ENCODE assay signal across 12 cellular contexts in genomic region chr15:39195988-39196486, GRCh38.
DNase-seq lines count a peak whose midpoint lies in the region; ATAC-seq, FAIRE-seq and TF ChIP-seq lines count a peak whose summit lies in the region.
"Had no signal": no experiment of that assay in that cellular context is flagged by ENCODE, and none has a peak within 500 bp of the region (broad histone marks: within the 10 kb centered on the region; RNA-seq: fewer than 3 reads in every experiment).

No MANE protein-coding gene starts in this region.

- H3K4me2 ChIP-seq in OCI-LY3 (ENCODE audit: low read length): peak overlapping the region; percentile 58

- no peak overlapping the region for H2AFZ ChIP-seq in OCI-LY3 (ENCODE audit: low read depth, low read length)

- intact Hi-C loops in adrenal gland (cut with DNase I): no loop called here

- no peaks in the 10 kb centered on the region for H4K20me1 ChIP-seq in OCI-LY3 (ENCODE audit: insufficient read depth, low read length)

- DNase-seq in GM12891 (ENCODE audit: insufficient read length, low spot score) (no peak), epidermal melanocyte (ENCODE audit: insufficient read length, low spot score) (peak; percentile 21), small intestine (peak; percentile 75), adrenal gland (no peak)
- DNase-seq: head of caudate nucleus; KG1; stimulated activated CD4-positive, alpha-beta T cell treated with anti-CD3 and anti-CD28 coated beads, Interleukin-12 subunit alpha, Interleukin-12 subunit beta, amount 100 ng/mL, for 4 hours; stimulated activated naive CD4-positive, alpha-beta T cell had no signal

- H3K4me1 ChIP-seq in OCI-LY3 (ENCODE audit: low read length): peaks cover 15% of the 10 kb centered on the region
- H3K4me1 ChIP-seq in small intestine (ENCODE audit: control insufficient read depth in 2 of 2, insufficient read depth in 1 of 2, low read depth in 1 of 2, low read length in 1 of 2): no peaks in the 10 kb centered on the region
- no peaks in the 10 kb centered on the region for H3K4me1 ChIP-seq in adrenal gland (replicated peaks in 1 of 2)
- H3K4me1 ChIP-seq: breast epithelium had no signal

- FAIRE-seq in GM12891 (lab: Jason Lieb, UNC): no peak
- no peak for FAIRE-seq in small intestine (lab: Jason Lieb, UNC)

- peak overlapping the region; percentile 5 for H3K4me3 ChIP-seq in OCI-LY3 (ENCODE audit: low read length)
- no peak overlapping the region for H3K4me3 ChIP-seq in small intestine (ENCODE audit: low read depth in 1 of 2, low read length in 2 of 2)
- no peak overlapping the region for H3K4me3 ChIP-seq in adrenal gland
- H3K4me3 ChIP-seq: breast epithelium had no signal

- 63 to 67% (median 65%) methylated on average over 3 of the region's 3 CpGs for WGBS in small intestine, 3 donors
- 73 to 75% (median 74%) methylated on average over 3 of the region's 3 CpGs for WGBS in adrenal gland, 4 donors

- no peak for TF ChIP-seq POLR2A in GM12891 (IDR thresholded peaks at IDR 0.05; ENCODE audit: low read depth, low read length)
- TF ChIP-seq POLR2A in adrenal gland (IDR thresholded peaks at IDR 0.05): no peak

- TF ChIP-seq CTCF in OCI-LY3 (IDR thresholded peaks at IDR 0.05; ENCODE audit: low read depth, low read length): no peak
- no peak for TF ChIP-seq CTCF in adrenal gland (IDR thresholded peaks at IDR 0.05)

- H3K27me3 ChIP-seq in OCI-LY3 (ENCODE audit: low read depth, low read length) (no peaks in the 10 kb centered on the region), small intestine (ENCODE audit: control insufficient read depth in 2 of 2, insufficient read depth in 2 of 2, low read length in 2 of 2) (no peaks in the 10 kb centered on the region), adrenal gland (no peaks in the 10 kb centered on the region)
- H3K27me3 ChIP-seq: breast epithelium had no signal

- no peak for ATAC-seq in HG03378 (IDR thresholded peaks at IDR 0.05; ENCODE audit: unreplicated experiment)
- ATAC-seq in HG03025 (IDR thresholded peaks at IDR 0.05; ENCODE audit: low FRiP score, unreplicated experiment): no peak

- H3K36me3 ChIP-seq in OCI-LY3 (replicated peaks; ENCODE audit: low read depth, low read length): no peaks in the 10 kb centered on the region
- H3K36me3 ChIP-seq in small intestine (ENCODE audit: control insufficient read depth in 2 of 2, insufficient read depth in 2 of 2, low read length in 2 of 2): no peaks in the 10 kb centered on the region
- no peaks in the 10 kb centered on the region for H3K36me3 ChIP-seq in adrenal gland (replicated peaks in 1 of 2)
- H3K36me3 ChIP-seq: breast epithelium had no signal

- no peaks in the 10 kb centered on the region for H3K79me2 ChIP-seq in OCI-LY3 (ENCODE audit: low read length)

- no peak overlapping the region; the same call in 1 of the 2 replicates for H3K9ac ChIP-seq in OCI-LY3 (ENCODE audit: low read length)

- H3K27ac ChIP-seq in OCI-LY3 (ENCODE audit: low read length) (peak overlapping the region; percentile 37; the same call in 1 of the 2 replicates), small intestine (ENCODE audit: low read depth in 1 of 2, low read length in 1 of 2) (no peak overlapping the region), adrenal gland (no peak overlapping the region)
- H3K27ac ChIP-seq: breast epithelium had no signal

- H3K9me3 ChIP-seq in OCI-LY3 (ENCODE audit: insufficient read depth, low read length): no peaks in the 10 kb centered on the region
- H3K9me3 ChIP-seq in small intestine (ENCODE audit: control insufficient read depth, low read depth): no peaks in the 10 kb centered on the region
- no peaks in the 10 kb centered on the region for H3K9me3 ChIP-seq in adrenal gland (replicated peaks in 1 of 3)
- H3K9me3 ChIP-seq: breast epithelium had no signal

TF ChIP-seq in GM12891, 5 proteins besides CTCF, POLR2A, EP300 and RAD21:
- TF ChIP-seq PAX5 (IDR thresholded peaks at IDR 0.05; ENCODE audit: insufficient read depth, low read length, severe bottlenecking): no peak
- TF ChIP-seq POU2F2 (IDR thresholded peaks at IDR 0.05; ENCODE audit: low read depth, low read length): no peak
- TF ChIP-seq TAF1 (IDR thresholded peaks at IDR 0.05; ENCODE audit: low read depth, low read length): no peak
- no peak for TF ChIP-seq POLR2AphosphoS5 (IDR thresholded peaks at IDR 0.05; ENCODE audit: low read depth, low read length)
- TF ChIP-seq SPI1 (IDR thresholded peaks at IDR 0.05; ENCODE audit: low read depth, low read length): peak; percentile 64

Comparison
In these comparisons a context has a peak if more than half of its experiments do, and no peak if none do; other contexts are left out.
1. DNase-seq: peak in epidermal melanocyte (single experiment) and small intestine (single experiment); none in GM12891 (single experiment) and adrenal gland (0 of 7).